15 cellular contexts compared by ENCODE assay signal in genomic region chr6:2429032-2429431, GRCh38.
A peak's percentile ranks its signal among the peaks of the same experiment; 100 is the strongest.
DNase-seq lines count a peak whose midpoint lies in the region; ATAC-seq and TF ChIP-seq lines count a peak whose summit lies in the region.
"Had no signal": no experiment of that assay in that cellular context is flagged by ENCODE, and none has a peak within 500 bp of the region (broad histone marks: within the 10 kb centered on the region; RNA-seq: fewer than 3 reads in every experiment).

No MANE protein-coding gene starts in this region.

- H3K9me2 ChIP-seq in GM23248 (ENCODE audit: insufficient read depth): no peaks in the 10 kb centered on the region

- no peak for TF ChIP-seq CTCF in right lobe of liver (IDR thresholded peaks at IDR 0.05)

- in situ Hi-C loops in GM23248 (cut with MboI): no loop called here

- H3K27ac ChIP-seq in GM23248 (peak overlapping the region; percentile 59), SJSA1 (peak overlapping the region; percentile 74), right lobe of liver (no peak overlapping the region)
- H3K27ac ChIP-seq: 22Rv1, C4-2B had no signal

- H3K79me2 ChIP-seq in GM23248 (ENCODE audit: insufficient read depth): no peaks in the 10 kb centered on the region

- peaks cover 42% of the 10 kb centered on the region for H3K4me1 ChIP-seq in GM23248 (ENCODE audit: insufficient read depth)
- H3K4me1 ChIP-seq in SJSA1 (replicated peaks): peaks cover 53% of the 10 kb centered on the region
- no peaks in the 10 kb centered on the region for H3K4me1 ChIP-seq in right lobe of liver
- H3K4me1 ChIP-seq: HAP-1 had no signal

- H3K27me3 ChIP-seq in GM23248 (replicated peaks; ENCODE audit: insufficient read depth) (no peaks in the 10 kb centered on the region), SJSA1 (replicated peaks) (no peaks in the 10 kb centered on the region), right lobe of liver (no peaks in the 10 kb centered on the region)

- no peak overlapping the region for H3K4me3 ChIP-seq in GM23248
- H3K4me3 ChIP-seq in SJSA1: no peak overlapping the region
- no peak overlapping the region for H3K4me3 ChIP-seq in right lobe of liver
- H3K4me3 ChIP-seq: A549, HAP-1 had no signal

- H3K36me3 ChIP-seq in GM23248 (ENCODE audit: low read depth): no peaks in the 10 kb centered on the region
- H3K36me3 ChIP-seq in SJSA1: no peaks in the 10 kb centered on the region
- no peaks in the 10 kb centered on the region for H3K36me3 ChIP-seq in right lobe of liver
- H3K36me3 ChIP-seq: HAP-1 had no signal

- ATAC-seq in esophagus mucosa (peak; percentile 31), HG02870 (IDR thresholded peaks at IDR 0.05; ENCODE audit: unreplicated experiment) (no peak), right lobe of liver (no peak)
- ATAC-seq: A549 had no signal

- peak; percentile 31 for DNase-seq in GM23248
- no peak for DNase-seq in SJSA1 (ENCODE audit: low read depth in 1 of 2, low spot score in 2 of 2)
- peak; percentile 19 for DNase-seq in iris pigment epithelial cell (ENCODE audit: low read depth)
- DNase-seq in HuH-7 (ENCODE audit: low spot score): no peak
- DNase-seq in right lobe of liver: no peak
- no peak for DNase-seq in NCI-H1048 (lab: John Stamatoyannopoulos, UW)
- DNase-seq: AML-193; Caco-2; CD4-positive, alpha-beta T cell had no signal

- H4K20me1 ChIP-seq in GM23248 (ENCODE audit: insufficient read depth): no peaks in the 10 kb centered on the region

- H3K9me3 ChIP-seq in GM23248 (ENCODE audit: low read depth) (no peaks in the 10 kb centered on the region), SJSA1 (replicated peaks) (no peaks in the 10 kb centered on the region), right lobe of liver (no peaks in the 10 kb centered on the region)
- H3K9me3 ChIP-seq: A549, Caco-2, HAP-1 had no signal

- H3F3A ChIP-seq in GM23248 (ENCODE audit: insufficient read depth): peaks cover 29% of the 10 kb centered on the region

- TF ChIP-seq POLR2A in right lobe of liver (IDR thresholded peaks at IDR 0.05): no peak

- WGBS in GM23248 (ENCODE audit: low coverage in 1 of 2, low lambda C conversion rate in 2 of 2, missing lambda C conversion rate in 2 of 2), 2 experiments: 82 to 91% methylated on average over 1 of the region's 1 CpG
- 92% methylated on average over 1 of the region's 1 CpG for WGBS in right lobe of liver (ENCODE audit: insufficient coverage, low coverage, low lambda C conversion rate, missing lambda C conversion rate)

- intact Hi-C loops in right lobe of liver (cut with DNase I): no loop called here

- H2AFZ ChIP-seq in GM23248: no peak overlapping the region

- H3K4me2 ChIP-seq in GM23248 (ENCODE audit: unreplicated experiment): peak overlapping the region; percentile 9
- H3K4me2 ChIP-seq: A549 had no signal

- no peak overlapping the region for H3K9ac ChIP-seq in GM23248

Comparison
In these comparisons a context has a peak if more than half of its experiments do, and no peak if none do; other contexts are left out.
1. DNase-seq: peak in GM23248 (single experiment) and iris pigment epithelial cell (single experiment); none in SJSA1 (0 of 2), HuH-7 (single experiment), right lobe of liver (0 of 3) and NCI-H1048 (single experiment).
2. H3K27ac ChIP-seq: peak in GM23248 (single experiment) and SJSA1 (single experiment); none in right lobe of liver (0 of 3).